In the genomic region with DNA sequence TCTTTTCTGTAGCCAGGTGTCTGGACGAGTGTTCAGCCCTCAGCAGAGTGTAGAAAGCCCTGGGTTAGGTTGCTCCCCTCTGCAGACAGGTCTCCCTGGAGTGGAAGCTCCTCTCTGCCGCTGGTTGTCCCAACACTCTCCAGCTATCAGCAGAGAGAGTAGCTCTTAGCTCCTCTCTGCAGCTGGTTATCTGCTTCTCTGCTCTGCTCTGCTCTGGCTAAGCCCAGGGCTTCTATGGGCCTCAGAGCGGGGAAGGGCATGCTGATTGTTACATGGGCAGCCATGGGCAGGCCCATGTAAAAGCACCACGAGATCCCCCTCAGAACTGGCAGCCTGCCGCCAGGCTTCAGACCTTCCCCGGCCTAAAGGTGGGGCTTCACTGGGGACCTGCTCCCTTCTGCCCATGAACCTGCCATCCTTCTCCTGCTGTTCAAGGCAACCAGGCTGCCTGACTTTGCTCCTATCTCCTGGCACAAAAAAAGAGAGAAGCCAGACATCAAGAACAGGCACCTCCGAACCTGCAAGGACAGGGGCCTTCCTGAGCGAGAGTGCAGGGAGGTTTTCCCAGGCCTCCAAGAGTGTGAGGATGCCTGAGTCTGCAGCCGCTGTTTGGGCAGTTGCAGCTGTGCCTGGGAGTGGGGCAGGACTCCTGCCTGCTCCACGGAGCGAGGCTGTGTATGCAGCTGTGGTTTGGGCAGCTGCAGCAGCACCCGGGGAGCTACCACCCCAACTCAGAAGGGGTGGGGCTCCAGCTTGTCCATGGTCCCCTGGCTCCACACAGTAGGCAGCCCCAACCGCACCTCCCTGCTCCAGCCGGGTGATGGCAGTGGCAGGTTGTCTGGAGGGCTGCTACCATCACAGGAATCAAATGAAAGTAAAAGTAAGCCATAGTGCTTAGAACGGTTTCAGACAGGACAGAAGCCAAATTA, we compare ENCODE assay signal across 1 cellular context.
TF ChIP-seq lines count a peak whose summit lies in the region.

No MANE protein-coding gene starts in this region.

TF ChIP-seq in IMR-90, 13 proteins besides CTCF, POLR2A, EP300 and RAD21:
- TF ChIP-seq NFE2L2 (IDR thresholded peaks at IDR 0.05; ENCODE audit: low read depth, low read length) (no peak), BHLHE40 (IDR thresholded peaks at IDR 0.05; ENCODE audit: low read depth, low read length) (no peak), SMC3 (IDR thresholded peaks at IDR 0.05; ENCODE audit: low read depth, low read length) (no peak), ELK1 (IDR thresholded peaks at IDR 0.05; ENCODE audit: borderline replicate concordance, low read depth, low read length) (no peak), FOS (IDR thresholded peaks at IDR 0.05; ENCODE audit: low read depth, low read length) (no peak), RCOR1 (IDR thresholded peaks at IDR 0.05; ENCODE audit: insufficient replicate concordance, low read length) (no peak), RFX5 (IDR thresholded peaks at IDR 0.05; ENCODE audit: low read depth, low read length) (no peak), MAFK (IDR thresholded peaks at IDR 0.05; ENCODE audit: low read depth, low read length) (no peak), MAZ (IDR thresholded peaks at IDR 0.05; ENCODE audit: borderline replicate concordance, low read depth, low read length) (no peak), USF2 (IDR thresholded peaks at IDR 0.05; ENCODE audit: low read depth, low read length) (no peak)
TF ChIP-seq in IMR-90: peak in this region for 0.
